ENCODE assay signal across 1 cellular context in the genomic region with DNA sequence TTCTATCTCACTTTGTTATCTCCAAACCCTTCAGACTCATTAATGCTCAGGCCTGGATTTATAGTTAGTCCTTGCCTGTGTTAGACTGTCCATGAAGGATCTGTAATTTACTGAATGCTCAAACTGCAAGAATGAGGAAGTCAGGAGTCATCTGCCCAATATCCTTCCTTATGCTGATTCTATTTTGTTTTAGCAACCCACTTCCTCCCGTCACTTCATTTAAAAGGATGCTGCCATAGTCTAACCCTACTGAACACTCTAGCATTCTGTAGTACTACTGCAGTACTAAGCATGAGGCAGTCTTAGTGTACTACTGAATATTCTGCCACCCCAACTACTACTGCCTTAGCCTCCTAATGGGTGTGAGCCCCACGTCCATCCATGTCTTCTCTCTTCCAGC.
TF ChIP-seq lines count a peak whose summit lies in the region.

No MANE protein-coding gene starts in this region.

TF ChIP-seq in K562, 482 proteins besides CTCF, POLR2A, EP300 and RAD21:
- TF ChIP-seq ZNF146 (CRISPR knock-in tag; IDR thresholded peaks at IDR 0.05; ENCODE audit: unreplicated experiment) (no peak), PRMT5 (CRISPR knock-in tag; IDR thresholded peaks at IDR 0.05) (no peak), SPI1 (IDR thresholded peaks at IDR 0.05; ENCODE audit: borderline replicate concordance, low read depth, low read length) (peak; percentile 85), MCM5 (IDR thresholded peaks at IDR 0.05; ENCODE audit: low read depth) (no peak)
- TF ChIP-seq, protein P1, sequence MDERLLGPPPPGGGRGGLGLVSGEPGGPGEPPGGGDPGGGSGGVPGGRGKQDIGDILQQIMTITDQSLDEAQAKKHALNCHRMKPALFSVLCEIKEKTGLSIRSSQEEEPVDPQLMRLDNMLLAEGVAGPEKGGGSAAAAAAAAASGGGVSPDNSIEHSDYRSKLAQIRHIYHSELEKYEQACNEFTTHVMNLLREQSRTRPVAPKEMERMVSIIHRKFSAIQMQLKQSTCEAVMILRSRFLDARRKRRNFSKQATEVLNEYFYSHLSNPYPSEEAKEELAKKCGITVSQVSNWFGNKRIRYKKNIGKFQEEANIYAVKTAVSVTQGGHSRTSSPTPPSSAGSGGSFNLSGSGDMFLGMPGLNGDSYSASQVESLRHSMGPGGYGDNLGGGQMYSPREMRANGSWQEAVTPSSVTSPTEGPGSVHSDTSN (CRISPR knock-in tag; IDR thresholded peaks at IDR 0.05; ENCODE audit: low read depth): no peak
- TF ChIP-seq, protein P1 (tag; conservative IDR thresholded peaks at IDR 0.05; ENCODE audit: low read depth): 0 out of 2 replicates have a peak, but pooled peaks have one; percentile 20
